In the genomic region with DNA sequence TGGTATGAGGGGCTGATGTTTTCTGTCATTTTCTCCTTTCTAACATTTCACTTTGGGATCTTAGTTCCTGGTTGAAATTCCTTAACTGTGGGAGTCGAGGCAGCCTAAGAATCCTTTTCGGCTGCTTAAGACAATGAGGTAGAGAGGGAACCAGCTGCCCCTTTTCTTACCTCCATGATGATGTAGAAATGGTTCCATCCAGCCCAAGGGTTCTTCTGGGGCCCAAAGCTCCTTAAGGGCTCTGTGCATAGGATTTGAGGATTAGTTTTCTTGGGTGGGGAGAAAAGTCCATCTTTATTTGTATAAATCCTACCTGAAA, we compare ENCODE assay signal across 12 cellular contexts. TPM values are rescaled to one million over a fixed set of nuclear protein-coding genes. Genes with fewer than 3 reads are reported as not detected.
DNase-seq lines count a peak whose midpoint lies in the region; ATAC-seq and TF ChIP-seq lines count a peak whose summit lies in the region.
"Had no signal": no experiment of that assay in that cellular context is flagged by ENCODE, and none has a peak within 500 bp of the region (broad histone marks: within the 10 kb centered on the region; RNA-seq: fewer than 3 reads in every experiment).

No MANE protein-coding gene starts in this region.

- H3K4me3 ChIP-seq in A673 (ENCODE audit: low read depth, low read length, poor library complexity, severe bottlenecking), result no peak overlapping the region
- H3K4me3 ChIP-seq in CD4-positive, alpha-beta memory T cell (ENCODE audit: low read length in 2 of 2), result no peak overlapping the region
- no peak overlapping the region for H3K4me3 ChIP-seq in mesenchymal stem cell (ENCODE audit: insufficient read depth in 1 of 2, low read depth in 1 of 2, low read length in 2 of 2)
- H3K4me3 ChIP-seq: SJSA1 had no signal

- peaks cover 2% of the 10 kb centered on the region for H3K36me3 ChIP-seq in A673 (ENCODE audit: insufficient read depth, low read length, poor library complexity, severe bottlenecking)
- H3K36me3 ChIP-seq in CD4-positive, alpha-beta memory T cell (ENCODE audit: insufficient read depth, low read length), result peaks cover 14% of the 10 kb centered on the region
- H3K36me3 ChIP-seq in mesenchymal stem cell (ENCODE audit: control insufficient read depth in 1 of 2, insufficient read depth in 2 of 2, low read depth in 1 of 2, low read length in 2 of 2), result peaks cover 41 to 44% of the 10 kb centered on the region in 2 experiments
- H3K36me3 ChIP-seq: BE2C had no signal

- peaks cover 68% of the 10 kb centered on the region for H3K4me1 ChIP-seq in A673 (ENCODE audit: insufficient read depth, low read length, poor library complexity, severe bottlenecking)
- peaks cover 33% of the 10 kb centered on the region for H3K4me1 ChIP-seq in CD4-positive, alpha-beta memory T cell (ENCODE audit: insufficient read depth, low read length)
- H3K4me1 ChIP-seq in mesenchymal stem cell (ENCODE audit: control insufficient read depth, insufficient read depth, low read depth, low read length), result peaks cover 38% of the 10 kb centered on the region

- H2BK120ac ChIP-seq in mesenchymal stem cell (ENCODE audit: low read depth, low read length), result no peak overlapping the region

- H3K9me3 Mint-ChIP-seq in CD4-positive, alpha-beta memory T cell, result no peaks in the 10 kb centered on the region
- H3K9me3 Mint-ChIP-seq in activated CD8-positive, alpha-beta T cell treated with anti-CD3 and anti-CD28 coated beads for 36 hours, result no peaks in the 10 kb centered on the region

- no peak overlapping the region for H4K8ac ChIP-seq in mesenchymal stem cell (ENCODE audit: low read length)

- peak overlapping the region; percentile 11 to 90 for H3K18ac ChIP-seq in mesenchymal stem cell (ENCODE audit: low read depth in 1 of 2, low read length in 2 of 2)

- peaks cover 40 to 55% (median 47%) of the 10 kb centered on the region in 4 donors for H3K4me1 Mint-ChIP-seq in CD4-positive, alpha-beta memory T cell
- H3K4me1 Mint-ChIP-seq in activated CD8-positive, alpha-beta T cell treated with anti-CD3 and anti-CD28 coated beads for 36 hours (ENCODE audit: low read depth), result peaks cover 42% of the 10 kb centered on the region

- peak overlapping the region in 6 of 7 donors; percentile 25 to 78 (median 74) for H3K27ac Mint-ChIP-seq in CD4-positive, alpha-beta memory T cell
- H3K27ac Mint-ChIP-seq in activated CD8-positive, alpha-beta T cell treated with anti-CD3 and anti-CD28 coated beads for 36 hours, result peak overlapping the region; percentile 77

- CTCF ChIA-PET in A673 (lab: Charles Lee), result interaction anchor here (1.2 kb wide), 1 partner anchor 12 kb away, joined by 4 read pairs; no protein-coding TSS in a partner anchor
- CTCF ChIA-PET in CD4-positive, alpha-beta memory T cell (lab: Charles Lee; ENCODE audit: partially characterized antibody), result interaction anchor here (1.7 to 9.8 kb wide), 2 partner anchors 11 to 20 kb away, joined by 4 to 93 read pairs; no protein-coding TSS in a partner anchor
- CTCF ChIA-PET in activated CD8-positive, alpha-beta T cell treated with anti-CD3 and anti-CD28 coated beads for 36 hours (lab: Charles Lee), result interaction anchor here (0.9 to 6.2 kb wide), 7 partner anchors 9 to 143 kb away, joined by 3 to 60 read pairs (median 3); no protein-coding TSS in a partner anchor

- H3K23ac ChIP-seq in mesenchymal stem cell (ENCODE audit: low read length in 2 of 2), result no peak overlapping the region

- H3K79me1 ChIP-seq in mesenchymal stem cell (replicated peaks; ENCODE audit: low read length, poor library complexity, severe bottlenecking), result peaks cover 9% of the 10 kb centered on the region

- no peak for DNase-seq in A673 (ENCODE audit: low spot score)
- DNase-seq in CD4-positive, alpha-beta memory T cell, result no peak
- no peak for DNase-seq in activated CD8-positive, alpha-beta T cell treated with anti-CD3 and anti-CD28 coated beads for 36 hours
- DNase-seq in mesenchymal stem cell, result no peak
- DNase-seq in CD1c-positive myeloid dendritic cell (ENCODE audit: extremely low spot score), result no peak
- no peak for DNase-seq in H4 (ENCODE audit: low spot score)
- DNase-seq: BE2C, GOT3, NCI-H187 treated with DMSO at 0.1 percent for 48 hours, NCI-H510A had no signal

- H3K27me3 ChIP-seq in A673 (replicated peaks; ENCODE audit: insufficient read depth, low read depth, low read length, poor library complexity), result no peaks in the 10 kb centered on the region
- no peaks in the 10 kb centered on the region for H3K27me3 ChIP-seq in CD4-positive, alpha-beta memory T cell (ENCODE audit: insufficient read depth, low read length)
- no peaks in the 10 kb centered on the region for H3K27me3 ChIP-seq in mesenchymal stem cell (ENCODE audit: control insufficient read depth in 1 of 2, insufficient read depth in 1 of 2, low read length in 2 of 2)
- H3K27me3 ChIP-seq: BE2C, SJSA1 had no signal

- peak overlapping the region in 1 of 2 experiments; percentile 29 for H2BK12ac ChIP-seq in mesenchymal stem cell (ENCODE audit: low read length in 2 of 2)

- BruUV-seq in A673 (replicated peaks; lab: Mats Ljungman, UMichigan), result no TSS peak

- H3K27me3 Mint-ChIP-seq in CD4-positive, alpha-beta memory T cell, result no peaks in the 10 kb centered on the region
- no peaks in the 10 kb centered on the region for H3K27me3 Mint-ChIP-seq in activated CD8-positive, alpha-beta T cell treated with anti-CD3 and anti-CD28 coated beads for 36 hours

- H3K14ac ChIP-seq in mesenchymal stem cell (ENCODE audit: low read length in 2 of 2), result no peak overlapping the region

- peaks cover 15 to 21% of the 10 kb centered on the region in 2 donors for H3K36me3 Mint-ChIP-seq in CD4-positive, alpha-beta memory T cell
- peaks cover 23% of the 10 kb centered on the region for H3K36me3 Mint-ChIP-seq in activated CD8-positive, alpha-beta T cell treated with anti-CD3 and anti-CD28 coated beads for 36 hours (ENCODE audit: low read depth)

- no peaks in the 10 kb centered on the region for H3K9me3 ChIP-seq in A673 (ENCODE audit: low read depth, low read length, poor library complexity, severe bottlenecking)
- H3K9me3 ChIP-seq in CD4-positive, alpha-beta memory T cell (ENCODE audit: control insufficient read depth in 1 of 2, low read length in 2 of 2), result no peaks in the 10 kb centered on the region
- no peaks in the 10 kb centered on the region for H3K9me3 ChIP-seq in mesenchymal stem cell (ENCODE audit: control insufficient read depth, low read length)
- H3K9me3 ChIP-seq: BE2C, SJSA1 had no signal

- no peak overlapping the region for H3K4me2 ChIP-seq in mesenchymal stem cell (ENCODE audit: low read length, poor library complexity, severe bottlenecking)

- H3K4ac ChIP-seq in mesenchymal stem cell (ENCODE audit: low read depth in 1 of 2, low read length in 2 of 2), result peak overlapping the region in 1 of 2 experiments; percentile 5

- POLR2A ChIA-PET in A673 (lab: Charles Lee; ENCODE audit: low non-redundant PET), result no interaction called here
- POLR2A ChIA-PET in CD4-positive, alpha-beta memory T cell (lab: Charles Lee; ENCODE audit: partially characterized antibody), result interaction anchor here (0.6 to 6.4 kb wide), 2 partner anchors 11 to 56 kb away, joined by 3 to 27 read pairs; no protein-coding TSS in a partner anchor
- POLR2A ChIA-PET in activated CD8-positive, alpha-beta T cell treated with anti-CD3 and anti-CD28 coated beads for 36 hours (lab: Charles Lee), result interaction anchor here (0.6 to 1.9 kb wide), 2 partner anchors 12 to 32 kb away, joined by 3 to 5 read pairs; no protein-coding TSS in a partner anchor

- ATAC-seq in activated CD8-positive, alpha-beta T cell treated with anti-CD3 and anti-CD28 coated beads for 36 hours, result no peak
- no peak for ATAC-seq in GM19023 (IDR thresholded peaks at IDR 0.05; ENCODE audit: unreplicated experiment)

- no peak for TF ChIP-seq CTCF in A673 (conservative IDR thresholded peaks at IDR 0.05; ENCODE audit: low read depth, low read length)
- TF ChIP-seq CTCF in activated CD8-positive, alpha-beta T cell treated with anti-CD3 and anti-CD28 coated beads for 36 hours (IDR thresholded peaks at IDR 0.05), result no peak

- H2AFZ ChIP-seq in mesenchymal stem cell (ENCODE audit: low read depth, low read length), result no peak overlapping the region

- WGBS in mesenchymal stem cell, result 94% methylated on average over 2 of the region's 2 CpGs

- no peak overlapping the region for H2AK5ac ChIP-seq in mesenchymal stem cell (ENCODE audit: low read length, severe bottlenecking)

- H3K4me3 Mint-ChIP-seq in CD4-positive, alpha-beta memory T cell, result no peak overlapping the region
- no peak overlapping the region for H3K4me3 Mint-ChIP-seq in activated CD8-positive, alpha-beta T cell treated with anti-CD3 and anti-CD28 coated beads for 36 hours

- H2BK15ac ChIP-seq in mesenchymal stem cell (ENCODE audit: low read depth, poor library complexity, severe bottlenecking), result no peak overlapping the region

- intact Hi-C loops in A673 (cut with micrococcal nuclease; ENCODE audit: unreplicated experiment), result no loop called here
- intact Hi-C loops in CD4-positive, alpha-beta memory T cell (cut with micrococcal nuclease), result no loop called here
- intact Hi-C loops in activated CD8-positive, alpha-beta T cell treated with anti-CD3 and anti-CD28 coated beads for 36 hours (cut with micrococcal nuclease), result no loop called here

- H2BK5ac ChIP-seq in mesenchymal stem cell (ENCODE audit: low read depth, low read length, poor library complexity, severe bottlenecking), result no peak overlapping the region

- no peak overlapping the region for H3K9ac ChIP-seq in mesenchymal stem cell (ENCODE audit: low read length)

- H4K91ac ChIP-seq in mesenchymal stem cell (ENCODE audit: low read length), result no peak overlapping the region

- peak overlapping the region; percentile 14 for H3K27ac ChIP-seq in A673 (ENCODE audit: low read depth, low read length, poor library complexity, severe bottlenecking)
- no peak overlapping the region for H3K27ac ChIP-seq in CD4-positive, alpha-beta memory T cell (ENCODE audit: low read depth, low read length)
- no peak overlapping the region for H3K27ac ChIP-seq in mesenchymal stem cell (ENCODE audit: low read length, poor library complexity, severe bottlenecking)
- H3K27ac ChIP-seq: SJSA1 had no signal

RNA-seq across cellular contexts. Expression of gene SYNJ2, which starts 33.5 kb away (rescaled TPM):
- 34.5 and 37.0 TPM in 2 replicates for total RNA-seq in A673 (2021)
- 10 to 100 TPM; 17.2 to 17.4 TPM for total RNA-seq in CD4-positive, alpha-beta memory T cell
- polyA plus RNA-seq in CD4-positive, alpha-beta memory T cell, result 10 to 100 TPM; 14.5 to 14.6 TPM
- 10 to 100 TPM; 27.7 to 28.5 TPM for total RNA-seq in activated CD8-positive, alpha-beta T cell treated with anti-CD3 and anti-CD28 coated beads for 36 hours
- 14.0 TPM for polyA plus RNA-seq in mesenchymal stem cell (2013, experiment 1 of 2)
- 12.9 TPM for polyA plus RNA-seq in mesenchymal stem cell (2013, experiment 2 of 2)
- total RNA-seq in H4 (2014; rRNA removed; shearing (Covaris generic)), result 20.6 and 23.6 TPM in 2 replicates
